ENCODE assay signal across 7 cellular contexts in genomic region chr5:80406980-80407734, GRCh38. TPM values are rescaled to one million over a fixed set of nuclear protein-coding genes. Genes with fewer than 3 reads are reported as not detected.
DNase-seq lines count a peak whose midpoint lies in the region; ATAC-seq lines count a peak whose summit lies in the region.

No MANE protein-coding gene starts in this region.

- no peaks in the 10 kb centered on the region for H3K9me3 Mint-ChIP-seq in IgD-negative memory B cell
- no peaks in the 10 kb centered on the region for H3K9me3 Mint-ChIP-seq in activated naive CD4-positive, alpha-beta T cell treated with anti-CD3 and anti-CD28 coated beads, Interleukin-2, amount 50 U/mL, for 72 hours

- H3K4me1 Mint-ChIP-seq in IgD-negative memory B cell: peaks cover 10 to 25% (median 15%) of the 10 kb centered on the region in 3 donors

- no peaks in the 10 kb centered on the region for H3K4me1 ChIP-seq in right cardiac atrium (ENCODE audit: control insufficient read depth, insufficient read depth, low read length)

- no peaks in the 10 kb centered on the region for H3K27me3 ChIP-seq in right cardiac atrium (ENCODE audit: control insufficient read depth, insufficient read depth)

- peak overlapping the region; percentile 55 for H3K4me3 ChIP-seq in right cardiac atrium (ENCODE audit: low read length)

- H3K27ac ChIP-seq in right cardiac atrium (ENCODE audit: low read length): peak overlapping the region; percentile 97

- DNase-seq in activated naive CD4-positive, alpha-beta T cell treated with anti-CD3 and anti-CD28 coated beads, Interleukin-2, amount 50 U/mL, for 72 hours (ENCODE audit: low spot score in 2 of 2): peak in 1 of 2 donors; percentile 6
- peak; percentile 33 to 74 (median 61) for DNase-seq in right cardiac atrium
- DNase-seq in sciatic nerve (ENCODE audit: low spot score): peak; percentile 61

- intact Hi-C loops in right cardiac atrium (cut with DNase I) (no loop called here), sciatic nerve (cut with DNase I) (no loop called here)

- peak overlapping the region; percentile 95 to 98 (median 96) for H3K4me3 Mint-ChIP-seq in IgD-negative memory B cell

- no peaks in the 10 kb centered on the region for H3K27me3 Mint-ChIP-seq in IgD-negative memory B cell

- H3K36me3 Mint-ChIP-seq in IgD-negative memory B cell: peaks cover 6% of the 10 kb centered on the region
- H3K36me3 Mint-ChIP-seq in activated naive CD4-positive, alpha-beta T cell treated with anti-CD3 and anti-CD28 coated beads, Interleukin-2, amount 50 U/mL, for 72 hours: peaks cover 5% of the 10 kb centered on the region in 2 donors

- peak; percentile 55 for ATAC-seq in GM18511 (IDR thresholded peaks at IDR 0.05; ENCODE audit: unreplicated experiment)
- ATAC-seq in activated naive CD4-positive, alpha-beta T cell treated with anti-CD3 and anti-CD28 coated beads, Interleukin-2, amount 50 U/mL, for 72 hours: no peak
- peak in 1 of 2 donors; percentile 38 for ATAC-seq in right cardiac atrium
- ATAC-seq in sciatic nerve: peak; percentile 90
- no peak for ATAC-seq in HG02852 (IDR thresholded peaks at IDR 0.05; ENCODE audit: unreplicated experiment)
- no peak for ATAC-seq in GM18498 (IDR thresholded peaks at IDR 0.05; ENCODE audit: unreplicated experiment)

- WGBS in right cardiac atrium: 14% methylated on average over 31 of the region's 31 CpGs

- no peaks in the 10 kb centered on the region for H3K9me3 ChIP-seq in right cardiac atrium (ENCODE audit: control insufficient read depth, low read length)

- peak overlapping the region; percentile 96 to 99 (median 96) for H3K27ac Mint-ChIP-seq in IgD-negative memory B cell
- peak overlapping the region; percentile 92 to 99 for H3K27ac Mint-ChIP-seq in activated naive CD4-positive, alpha-beta T cell treated with anti-CD3 and anti-CD28 coated beads, Interleukin-2, amount 50 U/mL, for 72 hours

RNA-seq across cellular contexts. Expression of gene ZFYVE16, which starts 0.7 kb away (rescaled TPM):
- polyA plus RNA-seq in IgD-negative memory B cell: 7.7 TPM
- 10 to 100 TPM; 11.2 to 29.9 TPM for total RNA-seq in activated naive CD4-positive, alpha-beta T cell treated with anti-CD3 and anti-CD28 coated beads, Interleukin-2, amount 50 U/mL, for 72 hours
- 10 to 100 TPM; 42.6 to 50.9 (median 46.9) TPM for total RNA-seq in right cardiac atrium
- 20.1 TPM for polyA plus RNA-seq in right cardiac atrium
- 68.4 TPM for total RNA-seq in sciatic nerve

Comparison
In these comparisons a context has a peak if more than half of its experiments do, and no peak if none do; other contexts are left out.
1. ATAC-seq: peak in GM18511 (single experiment) and sciatic nerve (single experiment); none in activated naive CD4-positive, alpha-beta T cell treated with anti-CD3 and anti-CD28 coated beads, Interleukin-2, amount 50 U/mL, for 72 hours (0 of 2), HG02852 (single experiment) and GM18498 (single experiment).